ENCODE assay signal across 30 cellular contexts in the genomic region with DNA sequence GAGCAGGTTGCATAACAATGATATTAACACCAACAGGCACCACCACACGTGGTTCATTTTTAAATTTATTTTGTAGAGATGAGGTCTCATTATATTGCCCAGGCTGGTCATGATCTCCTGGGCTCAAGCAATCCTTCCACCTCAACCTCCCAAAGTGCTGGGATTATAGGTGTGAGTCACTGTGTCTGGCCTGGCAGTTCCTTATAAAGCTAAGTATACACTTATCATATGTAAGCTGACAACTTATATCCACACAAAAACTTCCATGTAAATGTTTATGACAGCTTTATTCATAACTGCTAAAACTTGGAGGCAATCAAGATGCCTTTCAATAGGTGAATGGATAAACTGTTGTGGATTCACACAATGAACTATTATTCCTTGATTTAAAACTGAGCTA.
"Had no signal": no experiment of that assay in that cellular context is flagged by ENCODE, and none has a peak within 500 bp of the region (broad histone marks: within the 10 kb centered on the region; RNA-seq: fewer than 3 reads in every experiment).

No MANE protein-coding gene starts in this region.

- FAIRE-seq: endometrium, endothelial cell of umbilical vein had no signal

- H3K4me3 ChIP-seq: adrenal gland, ascending aorta, breast epithelium, cardiac muscle cell, colonic mucosa, gastrocnemius medialis, heart right ventricle had no signal

- DNase-seq: activated CD4-positive, alpha-beta memory T cell treated with anti-CD3 and anti-CD28 coated beads, Interleukin-2, amount 10 ng/mL, durations not matched to agents 7 days and 5 days; activated CD4-positive, alpha-beta T cell treated with anti-CD3 and anti-CD28 coated beads for 1 hour; activated CD4-positive, alpha-beta T cell treated with anti-CD3 and anti-CD28 coated beads for 4 hours; activated CD4-positive, alpha-beta T cell treated with anti-CD3 and anti-CD28 coated beads, Interleukin-2, amount 10 ng/mL, durations not matched to agents 7 days and 5 days; activated CD4-positive, alpha-beta T cell treated with anti-CD3 and anti-CD28 coated beads, Interleukin-2, amount 50 U/mL, for 4 hours; activated CD4-positive, CD25-positive, alpha-beta regulatory T cell; activated CD8-positive, alpha-beta memory T cell treated with anti-CD3 and anti-CD28 coated beads, Interleukin-2, amount 50 U/mL, for 48 hours; activated gamma-delta T cell; activated naive CD4-positive, alpha-beta T cell; activated naive CD4-positive, alpha-beta T cell treated with anti-CD3 and anti-CD28 coated beads, Interleukin-2, amount 50 U/mL, for 16 hours; activated naive CD8-positive, alpha-beta T cell treated with anti-CD3 and anti-CD28 coated beads for 36 hours; activated naive CD8-positive, alpha-beta T cell treated with anti-CD3 and anti-CD28 coated beads, Interleukin-2, amount 50 U/mL, for 24 hours; activated T-cell treated with anti-CD3 and anti-CD28 coated beads for 4 hours; activated T-cell treated with anti-CD3 and anti-CD28 coated beads, Interleukin-2, amount 50 U/mL, for 24 hours; activated T-cell treated with anti-CD3 and anti-CD28 coated beads, Interleukin-2, amount 50 U/mL, for 72 hours; adrenal gland; central memory CD4-positive, alpha-beta T cell; cerebellar nuclear complex; colonic mucosa; effector CD8-positive, alpha-beta T cell; foreskin keratinocyte; gastrocnemius medialis; heart right ventricle; T-helper 1 cell; T-helper 17 cell had no signal

- H3K9me3 ChIP-seq: colonic mucosa, gastrocnemius medialis had no signal

- H3K4me1 ChIP-seq: adrenal gland, ascending aorta, breast epithelium, colonic mucosa, foreskin keratinocyte, gastrocnemius medialis, heart right ventricle had no signal

- H3K36me3 ChIP-seq: breast epithelium, cardiac muscle cell, colonic mucosa had no signal

- ATAC-seq: activated naive CD8-positive, alpha-beta T cell treated with anti-CD3 and anti-CD28 coated beads, Interleukin-2, amount 50 U/mL, for 24 hours; activated T-cell treated with anti-CD3 and anti-CD28 coated beads, Interleukin-2, amount 50 U/mL, for 72 hours; foreskin keratinocyte; gastrocnemius medialis; heart right ventricle; T-helper 17 cell had no signal
